In the genomic region with DNA sequence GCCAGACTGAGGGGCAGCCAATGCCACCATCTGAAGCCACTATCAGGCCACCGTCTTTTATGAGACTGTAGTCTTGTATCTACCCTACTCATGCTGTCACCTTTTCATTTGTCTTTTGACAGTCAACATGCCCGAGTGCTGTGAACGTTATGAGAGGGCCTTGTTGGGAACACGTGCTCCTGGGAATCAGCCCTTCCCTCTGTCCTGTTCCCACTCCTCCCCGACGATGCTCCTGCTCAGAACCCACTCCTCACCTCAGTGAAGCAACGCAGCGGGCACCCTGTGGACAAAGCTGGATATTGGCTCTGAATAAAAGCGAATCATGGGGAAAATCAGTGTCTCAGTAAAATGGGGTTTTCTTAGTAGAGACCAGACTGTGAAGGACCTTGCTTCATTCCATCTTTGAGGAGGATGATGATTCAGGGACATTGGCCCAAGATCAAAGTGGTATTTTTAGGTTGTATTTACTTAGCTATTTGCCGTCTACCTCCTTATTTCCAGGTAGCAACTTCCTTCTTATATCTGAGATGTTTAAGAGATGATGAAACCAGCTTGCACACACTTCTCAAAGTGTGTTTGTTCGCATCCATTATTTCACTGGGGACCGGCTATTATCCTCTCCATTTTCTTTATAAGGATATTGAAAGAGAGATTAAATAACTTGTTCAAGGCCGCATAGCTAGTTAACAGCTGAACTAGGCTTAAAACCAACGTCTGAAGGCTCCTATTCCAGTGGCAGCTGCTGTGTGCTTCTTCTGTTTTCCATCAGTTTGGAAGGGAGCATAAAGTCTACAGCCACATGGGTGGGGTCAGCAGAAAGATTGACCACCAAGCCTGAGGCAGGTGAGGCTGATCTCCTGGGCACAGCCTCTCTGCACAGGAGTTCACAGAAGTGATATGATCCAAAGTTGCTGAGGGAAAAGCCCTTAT, we compare ENCODE assay signal across 2 cellular contexts.
TF ChIP-seq lines count a peak whose summit lies in the region.

No MANE protein-coding gene starts in this region.

TF ChIP-seq in liver, 16 proteins besides CTCF, POLR2A, EP300 and RAD21:
- TF ChIP-seq JUND (IDR thresholded peaks at IDR 0.05) (no peak), ATF3 (IDR thresholded peaks at IDR 0.05) (no peak), HNF4A (conservative IDR thresholded peaks at IDR 0.05) (no peak), HNF4G (IDR thresholded peaks at IDR 0.05) (no peak), YY1 (IDR thresholded peaks at IDR 0.05) (no peak)
- TF ChIP-seq, protein P1, sequence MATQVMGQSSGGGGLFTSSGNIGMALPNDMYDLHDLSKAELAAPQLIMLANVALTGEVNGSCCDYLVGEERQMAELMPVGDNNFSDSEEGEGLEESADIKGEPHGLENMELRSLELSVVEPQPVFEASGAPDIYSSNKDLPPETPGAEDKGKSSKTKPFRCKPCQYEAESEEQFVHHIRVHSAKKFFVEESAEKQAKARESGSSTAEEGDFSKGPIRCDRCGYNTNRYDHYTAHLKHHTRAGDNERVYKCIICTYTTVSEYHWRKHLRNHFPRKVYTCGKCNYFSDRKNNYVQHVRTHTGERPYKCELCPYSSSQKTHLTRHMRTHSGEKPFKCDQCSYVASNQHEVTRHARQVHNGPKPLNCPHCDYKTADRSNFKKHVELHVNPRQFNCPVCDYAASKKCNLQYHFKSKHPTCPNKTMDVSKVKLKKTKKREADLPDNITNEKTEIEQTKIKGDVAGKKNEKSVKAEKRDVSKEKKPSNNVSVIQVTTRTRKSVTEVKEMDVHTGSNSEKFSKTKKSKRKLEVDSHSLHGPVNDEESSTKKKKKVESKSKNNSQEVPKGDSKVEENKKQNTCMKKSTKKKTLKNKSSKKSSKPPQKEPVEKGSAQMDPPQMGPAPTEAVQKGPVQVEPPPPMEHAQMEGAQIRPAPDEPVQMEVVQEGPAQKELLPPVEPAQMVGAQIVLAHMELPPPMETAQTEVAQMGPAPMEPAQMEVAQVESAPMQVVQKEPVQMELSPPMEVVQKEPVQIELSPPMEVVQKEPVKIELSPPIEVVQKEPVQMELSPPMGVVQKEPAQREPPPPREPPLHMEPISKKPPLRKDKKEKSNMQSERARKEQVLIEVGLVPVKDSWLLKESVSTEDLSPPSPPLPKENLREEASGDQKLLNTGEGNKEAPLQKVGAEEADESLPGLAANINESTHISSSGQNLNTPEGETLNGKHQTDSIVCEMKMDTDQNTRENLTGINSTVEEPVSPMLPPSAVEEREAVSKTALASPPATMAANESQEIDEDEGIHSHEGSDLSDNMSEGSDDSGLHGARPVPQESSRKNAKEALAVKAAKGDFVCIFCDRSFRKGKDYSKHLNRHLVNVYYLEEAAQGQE (IDR thresholded peaks at IDR 0.05), result no peak

TF ChIP-seq in HepG2, 621 proteins besides CTCF, POLR2A, EP300 and RAD21:
- TF ChIP-seq ZNF205 (CRISPR knock-in tag; IDR thresholded peaks at IDR 0.05), result no peak
- TF ChIP-seq HINFP (CRISPR knock-in tag; IDR thresholded peaks at IDR 0.05; ENCODE audit: low read depth), result no peak
- TF ChIP-seq KDM6A (CRISPR knock-in tag; IDR thresholded peaks at IDR 0.05; ENCODE audit: low read depth), result no peak
- TF ChIP-seq NFKB2 (CRISPR knock-in tag; IDR thresholded peaks at IDR 0.05; ENCODE audit: borderline replicate concordance), result no peak
- no peak for TF ChIP-seq MAF1 (CRISPR knock-in tag; IDR thresholded peaks at IDR 0.05; ENCODE audit: borderline replicate concordance)
- no peak for TF ChIP-seq ATM (IDR thresholded peaks at IDR 0.05; ENCODE audit: borderline replicate concordance)
- TF ChIP-seq, protein P2, sequence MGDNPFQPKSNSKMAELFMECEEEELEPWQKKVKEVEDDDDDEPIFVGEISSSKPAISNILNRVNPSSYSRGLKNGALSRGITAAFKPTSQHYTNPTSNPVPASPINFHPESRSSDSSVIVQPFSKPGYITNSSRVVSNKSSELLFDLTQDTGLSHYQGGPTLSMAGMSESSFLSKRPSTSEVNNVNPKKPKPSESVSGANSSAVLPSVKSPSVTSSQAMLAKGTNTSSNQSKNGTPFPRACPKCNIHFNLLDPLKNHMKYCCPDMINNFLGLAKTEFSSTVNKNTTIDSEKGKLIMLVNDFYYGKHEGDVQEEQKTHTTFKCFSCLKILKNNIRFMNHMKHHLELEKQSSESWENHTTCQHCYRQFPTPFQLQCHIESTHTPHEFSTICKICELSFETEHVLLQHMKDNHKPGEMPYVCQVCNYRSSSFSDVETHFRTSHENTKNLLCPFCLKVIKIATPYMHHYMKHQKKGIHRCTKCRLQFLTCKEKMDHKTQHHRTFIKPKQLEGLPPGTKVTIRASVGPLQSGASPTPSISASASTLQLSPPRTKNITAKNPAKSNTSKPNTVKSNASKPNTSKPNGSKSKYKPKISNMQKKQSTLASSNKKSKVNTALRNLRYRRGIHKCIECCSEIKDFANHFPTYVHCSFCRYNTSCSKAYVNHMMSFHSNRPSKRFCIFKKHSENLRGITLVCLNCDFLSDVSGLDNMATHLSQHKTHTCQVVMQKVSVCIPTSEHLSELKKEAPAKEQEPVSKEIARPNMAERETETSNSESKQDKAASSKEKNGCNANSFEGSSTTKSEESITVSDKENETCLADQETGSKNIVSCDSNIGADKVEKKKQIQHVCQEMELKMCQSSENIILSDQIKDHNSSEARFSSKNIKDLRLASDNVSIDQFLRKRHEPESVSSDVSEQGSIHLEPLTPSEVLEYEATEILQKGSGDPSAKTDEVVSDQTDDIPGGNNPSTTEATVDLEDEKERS (CRISPR knock-in tag; IDR thresholded peaks at IDR 0.05), result no peak
- no peak for TF ChIP-seq MEIS2 (CRISPR knock-in tag; IDR thresholded peaks at IDR 0.05)
- no peak for TF ChIP-seq RARA (CRISPR knock-in tag; IDR thresholded peaks at IDR 0.05)
